In genomic region chr9:129326061-129327005, GRCh38 we compare ENCODE assay signal across 23 cellular contexts.
"Had no signal": no experiment of that assay in that cellular context is flagged by ENCODE, and none has a peak within 500 bp of the region (broad histone marks: within the 10 kb centered on the region; RNA-seq: fewer than 3 reads in every experiment).

No MANE protein-coding gene starts in this region.

- H3K27me3 Mint-ChIP-seq: activated B cell treated with CpG ODN at 0.5 μM for 24 hours; activated naive CD8-positive, alpha-beta T cell treated with anti-CD3 and anti-CD28 coated beads, Interleukin-2, amount 50 U/mL, for 24 hours; dendritic cell treated with granulocyte-macrophage colony-stimulating factor and Interleukin-4, amounts not matched to agents 40 ng/mL and 50 ng/mL, for 4 days; naive thymus-derived CD8-positive, alpha-beta T cell; stimulated activated naive CD8-positive, alpha-beta T cell treated with anti-CD3 and anti-CD28 coated beads, Interleukin-15, Interleukin-2, amounts not matched to agents 100 ng/mL and 50 ng/mL, for 24 hours had no signal

- DNase-seq: activated B cell treated with CpG ODN at 0.5 μM for 24 hours; activated CD4-positive, alpha-beta T cell treated with anti-CD3 and anti-CD28 coated beads for 4 hours; activated CD4-positive, alpha-beta T cell treated with anti-CD3 and anti-CD28 coated beads, Interleukin-2, amount 50 U/mL, for 48 hours; activated naive CD4-positive, alpha-beta T cell treated with anti-CD3 and anti-CD28 coated beads for 36 hours; activated naive CD8-positive, alpha-beta T cell treated with anti-CD3 and anti-CD28 coated beads, Interleukin-2, amount 50 U/mL, for 24 hours; activated T-cell treated with anti-CD3 and anti-CD28 coated beads, Interleukin-2, amount 50 U/mL, for 48 hours; effector CD4-positive, alpha-beta T cell; erythroblast; foreskin fibroblast; naive thymus-derived CD8-positive, alpha-beta T cell; psoas muscle; stimulated activated CD4-positive, alpha-beta T cell treated with anti-CD3 and anti-CD28 coated beads, Interleukin-1b, Interleukin-23, amount 100 ng/mL, for 48 hours; substantia nigra; T1000; thyroid gland had no signal

- H3K9me3 ChIP-seq: pancreas, thyroid gland had no signal

- H3K36me3 ChIP-seq: cardiac muscle cell, pancreas, right atrium auricular region, thyroid gland had no signal

- H3K27ac Mint-ChIP-seq: activated B cell treated with CpG ODN at 0.5 μM for 24 hours; activated naive CD4-positive, alpha-beta T cell treated with anti-CD3 and anti-CD28 coated beads for 36 hours; activated naive CD8-positive, alpha-beta T cell treated with anti-CD3 and anti-CD28 coated beads, Interleukin-2, amount 50 U/mL, for 24 hours; mesothelial cell of epicardium; stimulated activated naive CD8-positive, alpha-beta T cell treated with anti-CD3 and anti-CD28 coated beads, Interleukin-15, Interleukin-2, amounts not matched to agents 100 ng/mL and 50 ng/mL, for 24 hours; T-helper 1 cell treated with Interleukin-12 subunit alpha and Interleukin-12 subunit beta and Interleukin-4 antibody, amounts not matched to agents 30 μg/mL and 1 μg/mL, for 36 hours had no signal

- H3K4me1 ChIP-seq: psoas muscle had no signal

- ATAC-seq: activated naive CD8-positive, alpha-beta T cell treated with anti-CD3 and anti-CD28 coated beads, Interleukin-2, amount 50 U/mL, for 24 hours; naive thymus-derived CD8-positive, alpha-beta T cell; pancreas; psoas muscle had no signal

- H3K4me3 ChIP-seq: cardiac muscle cell, lung, pancreas, psoas muscle, right atrium auricular region, thyroid gland had no signal

- H3K4me3 Mint-ChIP-seq: activated B cell treated with CpG ODN at 0.5 μM for 24 hours; activated naive CD4-positive, alpha-beta T cell treated with anti-CD3 and anti-CD28 coated beads for 36 hours; activated naive CD8-positive, alpha-beta T cell treated with anti-CD3 and anti-CD28 coated beads, Interleukin-2, amount 50 U/mL, for 24 hours; dendritic cell treated with granulocyte-macrophage colony-stimulating factor and Interleukin-4, amounts not matched to agents 40 ng/mL and 50 ng/mL, for 4 days; mesothelial cell of epicardium; naive thymus-derived CD8-positive, alpha-beta T cell; stimulated activated naive CD8-positive, alpha-beta T cell treated with anti-CD3 and anti-CD28 coated beads, Interleukin-15, Interleukin-2, amounts not matched to agents 100 ng/mL and 50 ng/mL, for 24 hours; T-helper 1 cell treated with Interleukin-12 subunit alpha and Interleukin-12 subunit beta and Interleukin-4 antibody, amounts not matched to agents 30 μg/mL and 1 μg/mL, for 36 hours had no signal

- H3K27me3 ChIP-seq: cardiac muscle cell, pancreas, right atrium auricular region, thyroid gland had no signal

- H3K36me3 Mint-ChIP-seq: mesothelial cell of epicardium had no signal

- H3K27ac ChIP-seq: pancreas, psoas muscle, right atrium auricular region, thyroid gland had no signal
